15 cellular contexts compared by ENCODE assay signal in the genomic region with DNA sequence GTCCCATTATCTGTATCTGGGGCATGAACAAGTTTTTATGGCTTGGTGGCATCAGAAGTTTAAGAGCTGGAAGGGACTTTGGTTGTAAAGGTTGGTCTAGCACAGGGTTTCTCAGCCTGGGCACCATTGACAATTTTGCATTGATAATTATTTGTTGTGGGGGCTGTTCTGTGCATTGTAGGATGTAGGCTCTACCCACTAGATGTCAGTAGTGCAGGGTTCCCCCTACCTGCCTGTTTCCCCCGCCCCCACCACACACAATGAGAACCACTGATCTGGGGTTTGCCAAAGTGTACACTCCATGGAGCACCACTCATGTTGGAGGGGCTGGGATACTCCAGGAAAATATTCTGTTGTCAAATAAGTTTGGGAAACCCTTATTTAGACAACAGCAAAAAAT. TPM values are rescaled to one million over a fixed set of nuclear protein-coding genes. Genes with fewer than 3 reads are reported as not detected.
A peak's percentile ranks its signal among the peaks of the same experiment; 100 is the strongest.
DNase-seq lines count a peak whose midpoint lies in the region; ATAC-seq, FAIRE-seq and TF ChIP-seq lines count a peak whose summit lies in the region.
"Had no signal": no experiment of that assay in that cellular context is flagged by ENCODE, and none has a peak within 500 bp of the region (broad histone marks: within the 10 kb centered on the region; RNA-seq: fewer than 3 reads in every experiment).

No MANE protein-coding gene starts in this region.

- TF ChIP-seq CTCF in GM13977 (IDR thresholded peaks at IDR 0.05; ENCODE audit: extremely low read depth, insufficient read depth, missing control alignments) = peak; percentile 64
- peak; percentile 37 to 49 (median 43); a peak in 5 of 6 replicates for TF ChIP-seq CTCF in K562 (IDR thresholded peaks at IDR 0.05 in 2 of 3, conservative IDR thresholded peaks at IDR 0.05 in 1 of 3; ENCODE audit: insufficient read depth in 2 of 3, low read depth in 1 of 3, low read length in 3 of 3)

- CTCF ChIA-PET in CD4-positive, alpha-beta memory T cell (lab: Charles Lee; ENCODE audit: partially characterized antibody) = interaction anchor here (0.6 to 1.6 kb wide), 3 partner anchors 13 to 90 kb away, joined by 3 to 4 read pairs (median 3); no protein-coding TSS in a partner anchor
- CTCF ChIA-PET in K562 (lab: Yijun Ruan, JAX; ENCODE audit: low intra/inter-chr PET ratio) = no interaction called here

- H3K36me3 ChIP-seq in CD4-positive, alpha-beta memory T cell (ENCODE audit: insufficient read depth, low read length) = no peaks in the 10 kb centered on the region
- H3K36me3 ChIP-seq in K562 (ENCODE audit: control insufficient read depth, insufficient read depth, low read length) (no peaks in the 10 kb centered on the region), HAP-1 (replicated peaks) (no peaks in the 10 kb centered on the region)
- H3K36me3 ChIP-seq: adrenal gland had no signal

- BruUV-seq in K562 (replicated peaks; lab: Mats Ljungman, UMichigan) = no TSS peak

- FAIRE-seq in K562 (lab: Jason Lieb, UNC) = no peak
- FAIRE-seq: keratinocyte had no signal

- H3K9me3 Mint-ChIP-seq in CD4-positive, alpha-beta memory T cell = peaks cover 0 to 5% (median 0%) of the 10 kb centered on the region in 8 donors

- WGBS in K562 (ENCODE audit: insufficient coverage, low coverage, missing lambda C conversion rate) = 0% methylated on average over 1 of the region's 1 CpG

- no peak for TF ChIP-seq POLR2A in K562 (conservative IDR thresholded peaks at IDR 0.05)

- no peak for TF ChIP-seq EP300 in K562 (IDR thresholded peaks at IDR 0.05; ENCODE audit: low read length)

- H4K20me1 ChIP-seq in K562 (replicated peaks; ENCODE audit: control insufficient read depth, insufficient read depth, low read length) = no peaks in the 10 kb centered on the region

- H2AFZ ChIP-seq in K562 (ENCODE audit: low read depth, low read length) = no peak overlapping the region

- DNase-seq in CD4-positive, alpha-beta memory T cell = no peak
- DNase-seq in GM13977 (ENCODE audit: low spot score) = no peak
- DNase-seq in K562 (ENCODE audit: extremely low read depth in 1 of 4, low spot score in 3 of 4) = peak in 2 of 4 experiments; percentile 18 to 36
- no peak for DNase-seq in retina
- DNase-seq in NCI-H2081 treated with DMSO at 0.1 percent for 48 hours (lab: John Stamatoyannopoulos, UW) = no peak
- no peak for DNase-seq in SKM-1 treated with dmso at 0.1 percent for 144 hours (lab: John Stamatoyannopoulos, UW; ENCODE audit: unreplicated experiment)
- DNase-seq in HAP-1 (ENCODE audit: low spot score in 2 of 2) = no peak
- DNase-seq: activated CD8-positive, alpha-beta memory T cell treated with anti-CD3 and anti-CD28 coated beads, Interleukin-2, amount 50 U/mL, for 48 hours; adrenal gland; AML-193; right cardiac atrium had no signal

- H3K4me1 ChIP-seq in CD4-positive, alpha-beta memory T cell (ENCODE audit: insufficient read depth, low read length) = peaks cover 55% of the 10 kb centered on the region
- H3K4me1 ChIP-seq in K562 (replicated peaks in 1 of 2; ENCODE audit: control insufficient read depth in 2 of 2, insufficient read depth in 2 of 2, low read length in 2 of 2) = no peaks in the 10 kb centered on the region
- H3K4me1 ChIP-seq in HAP-1 = peaks cover 10% of the 10 kb centered on the region

- peak overlapping the region in 3 of 8 donors; percentile 4 to 26 (median 12) for H3K4me3 Mint-ChIP-seq in CD4-positive, alpha-beta memory T cell
- H3K4me3 Mint-ChIP-seq: dendritic cell treated with granulocyte-macrophage colony-stimulating factor and Interleukin-4, amounts not matched to agents 40 ng/mL and 50 ng/mL, for 4 days had no signal

- intact Hi-C loops in CD4-positive, alpha-beta memory T cell (cut with micrococcal nuclease) = no loop called here
- intact Hi-C loops in K562 (cut with micrococcal nuclease) = no loop called here

- H3K36me3 Mint-ChIP-seq in CD4-positive, alpha-beta memory T cell = peaks cover 12 to 26% of the 10 kb centered on the region in 2 donors

- H3K9me1 ChIP-seq in K562 (ENCODE audit: control insufficient read depth, insufficient read depth, low read length) = no peaks in the 10 kb centered on the region

- no peaks in the 10 kb centered on the region for H3K27me3 Mint-ChIP-seq in CD4-positive, alpha-beta memory T cell
- H3K27me3 Mint-ChIP-seq: dendritic cell treated with granulocyte-macrophage colony-stimulating factor and Interleukin-4, amounts not matched to agents 40 ng/mL and 50 ng/mL, for 4 days had no signal

- in situ Hi-C loops in GM13977 (cut with MboI; ENCODE audit: low pct_unique_long_range_greater_than_20kb, low sequenced_read_pairs, unreplicated experiment) (no loop called here), K562 (cut with MboI) (no loop called here), HAP-1 (cut with MboI; ENCODE audit: low sequenced_read_pairs) (no loop called here)

- peak overlapping the region in 4 of 7 donors; percentile 11 to 70 (median 24) for H3K27ac Mint-ChIP-seq in CD4-positive, alpha-beta memory T cell
- H3K27ac Mint-ChIP-seq: dendritic cell treated with granulocyte-macrophage colony-stimulating factor and Interleukin-4, amounts not matched to agents 40 ng/mL and 50 ng/mL, for 4 days had no signal

- H3K79me2 ChIP-seq in K562 (ENCODE audit: control insufficient read depth, insufficient read depth, low read length) = no peaks in the 10 kb centered on the region

- no peaks in the 10 kb centered on the region for H3K27me3 ChIP-seq in CD4-positive, alpha-beta memory T cell (ENCODE audit: insufficient read depth, low read length)
- H3K27me3 ChIP-seq in K562 (ENCODE audit: control insufficient read depth in 2 of 2, insufficient read depth in 2 of 2, low read length in 2 of 2) = peaks cover 7% of the 10 kb centered on the region in 2 experiments
- no peaks in the 10 kb centered on the region for H3K27me3 ChIP-seq in HAP-1 (ENCODE audit: low read depth)
- H3K27me3 ChIP-seq: adrenal gland had no signal

- H3K9me3 ChIP-seq in CD4-positive, alpha-beta memory T cell (ENCODE audit: control insufficient read depth in 1 of 2, low read length in 2 of 2) = no peaks in the 10 kb centered on the region
- H3K9me3 ChIP-seq in K562 (replicated peaks; ENCODE audit: control insufficient read depth, insufficient read depth, low read depth, low read length) = no peaks in the 10 kb centered on the region
- H3K9me3 ChIP-seq in HAP-1 = 0 out of 2 replicates have a peak, but pooled peaks cover 3% of the 10 kb centered on the region
- H3K9me3 ChIP-seq: adrenal gland had no signal

- H3K4me1 Mint-ChIP-seq in CD4-positive, alpha-beta memory T cell = peaks cover 52 to 89% (median 74%) of the 10 kb centered on the region in 4 donors

- H3K4me3 ChIP-seq in CD4-positive, alpha-beta memory T cell (ENCODE audit: low read length in 2 of 2) = no peak overlapping the region
- H3K4me3 ChIP-seq in K562 (no peak overlapping the region), HAP-1 (no peak overlapping the region)
- H3K4me3 ChIP-seq: adrenal gland had no signal

- H3K4me2 ChIP-seq in K562 (ENCODE audit: insufficient read depth, low read length) = no peak overlapping the region

- ATAC-seq in HG02885 (IDR thresholded peaks at IDR 0.05; ENCODE audit: poor library complexity, unreplicated experiment) (peak; percentile 44), K562 (peak; percentile 89)
- ATAC-seq: right cardiac atrium had no signal

- POLR2A ChIA-PET in CD4-positive, alpha-beta memory T cell (lab: Charles Lee; ENCODE audit: partially characterized antibody) = interaction anchor here (1.1 kb wide), 1 partner anchor 86 kb away, joined by 3 read pairs; no protein-coding TSS in a partner anchor
- POLR2A ChIA-PET in K562 (lab: Yijun Ruan, JAX) = interaction anchor here (0.6 to 0.8 kb wide), 2 partner anchors 15 to 1885 kb away, joined by 3 to 4 read pairs; no protein-coding TSS in a partner anchor

- peak in 1 of 2 experiments; percentile 32; a peak in 2 of 4 replicates for TF ChIP-seq RAD21 in K562 (CRISPR knock-in tag; conservative IDR thresholded peaks at IDR 0.05 in 1 of 2, IDR thresholded peaks at IDR 0.05 in 1 of 2)

- H3K9ac ChIP-seq in K562 (ENCODE audit: insufficient read depth in 1 of 2, low read depth in 2 of 2, low read length in 2 of 2) = no peak overlapping the region

- H3K27ac ChIP-seq in CD4-positive, alpha-beta memory T cell (ENCODE audit: low read depth, low read length) = no peak overlapping the region
- no peak overlapping the region for H3K27ac ChIP-seq in K562 (ENCODE audit: extremely low read depth, low read depth, low read length)
- H3K27ac ChIP-seq: adrenal gland, HL-60 had no signal

TF ChIP-seq in K562, 482 proteins besides CTCF, POLR2A, EP300 and RAD21 (continues in another document):
- 0 out of 2 replicates have a peak, but pooled peaks have one; percentile 2 for TF ChIP-seq MAFF (IDR thresholded peaks at IDR 0.05; ENCODE audit: low read length)
- no peak for TF ChIP-seq PTRF (tag; IDR thresholded peaks at IDR 0.05)
- TF ChIP-seq NCOA1 (IDR thresholded peaks at IDR 0.05; ENCODE audit: low read depth) = no peak
- TF ChIP-seq TAF15 (IDR thresholded peaks at IDR 0.05; ENCODE audit: low read depth, low read length) = no peak
- TF ChIP-seq FOXK2 (conservative IDR thresholded peaks at IDR 0.05 in 1 of 2, IDR thresholded peaks at IDR 0.05 in 1 of 2; ENCODE audit: low read depth in 2 of 2) = no peak

RNA-seq across cellular contexts. Expression of a gene that starts 42.7 kb away (rescaled TPM):
- 10 to 100 TPM; 67.1 to 69.1 TPM for total RNA-seq in CD4-positive, alpha-beta memory T cell
- polyA plus RNA-seq in CD4-positive, alpha-beta memory T cell = 10 to 100 TPM; 64.5 to 89.4 TPM
- 0.12 and 0.46 TPM in 2 replicates for total RNA-seq in K562 (2011; cell fraction: chromatin; rRNA removed; ENCODE audit: low replicate concordance)
- 0.33 and 0.39 TPM in 2 replicates for total RNA-seq in K562 (2011; cell fraction: nucleolus; rRNA removed)
- total RNA-seq in K562 (2011; cell fraction: nucleoplasm; rRNA removed) = 0.31 and 0.37 TPM in 2 replicates
- 0.04 and 0.09 TPM in 2 replicates for total RNA-seq in K562 (2014; rRNA removed)
- total RNA-seq in K562 (2014; rRNA removed; fragmentation: Illumina TruSeq; extraction: Trizol) = 0.10 and 0.11 TPM in 2 replicates
- 0.11 TPM in 2 replicates for total RNA-seq in K562 (2015; rRNA removed; fragmentation: Illumina TruSeq; extraction: Trizol)
- 0.18 and 0.20 TPM in 2 replicates for total RNA-seq in K562 (2021)
- 0.11 and 0.17 TPM in 2 replicates for polyA plus RNA-seq in K562 (2011; rRNA removed)
- 0.07 and 0.10 TPM in 2 replicates for polyA plus RNA-seq in K562 (2011; cell fraction: cytosol; rRNA removed)
- 0.14 and 0.15 TPM in 2 replicates for polyA plus RNA-seq in K562 (2011; cell fraction: nucleus; rRNA removed)
- 0.05 and 0.08 TPM in 2 replicates for polyA plus RNA-seq in K562 (2012)
- 0.06 and 0.09 TPM in 2 replicates for polyA plus RNA-seq in K562 (2014; fragmentation: Illumina TruSeq; extraction: Trizol)
- polyA plus RNA-seq in K562 (2014; fragmentation: Nextera tagmentation; extraction: Ambion mirVana) = under 1 TPM in 1 of 2 experiments, not detected in 1; 0.03 TPM
- polyA plus RNA-seq in K562 (2014; rRNA removed) = not detected in 2 replicates
- 0.53 and 0.54 TPM in 2 replicates for polyA minus RNA-seq in K562 (2011; rRNA and poly(A)+ RNA removed)
- 0.29 TPM in 1 of 2 replicates, not detected in the other for polyA minus RNA-seq in K562 (2011; cell fraction: cytosol; rRNA and poly(A)+ RNA removed)
- 0.40 and 0.56 TPM in 2 replicates for polyA minus RNA-seq in K562 (2011; cell fraction: nucleus; rRNA and poly(A)+ RNA removed)

Comparison
In these comparisons a context has a peak if more than half of its experiments do, and no peak if none do; other contexts are left out.
1. RNA of a gene that starts 42.7 kb away (total RNA-seq): 67.1 to 69.1 TPM in CD4-positive, alpha-beta memory T cell; 0.04 to 0.46 TPM in K562; every median in the first group is over 10 times any median in the second.